ENCODE assay signal across 8 cellular contexts in genomic region chr1:150567341-150567716, GRCh38. TPM values are rescaled to one million over a fixed set of nuclear protein-coding genes. Genes with fewer than 3 reads are reported as not detected.
A peak's percentile ranks its signal among the peaks of the same experiment; 100 is the strongest.
DNase-seq lines count a peak whose midpoint lies in the region; ATAC-seq and TF ChIP-seq lines count a peak whose summit lies in the region.

No MANE protein-coding gene starts in this region.

- H3K9me3 ChIP-seq in heart left ventricle = no peaks in the 10 kb centered on the region
- H3K9me3 ChIP-seq in skeletal muscle satellite cell (replicated peaks; ENCODE audit: low read length) = no peaks in the 10 kb centered on the region

- H3K4me2 ChIP-seq in skeletal muscle satellite cell (ENCODE audit: low read length) = peak overlapping the region; percentile 70

- ATAC-seq in GM19351 (IDR thresholded peaks at IDR 0.05; ENCODE audit: unreplicated experiment) (peak; percentile 38), heart left ventricle (peak in 1 of 4 donors; percentile 4)

- intact Hi-C loops in heart left ventricle (cut with DNase I) = loop anchor here in 1 of 10 donors (10.0 kb wide), 2 partner anchors 127 to 203 kb away; partner anchors contain the start of genes GOLPH3L and RPRD2

- no peak for TF ChIP-seq CTCF in heart left ventricle (IDR thresholded peaks at IDR 0.05)

- peak overlapping the region; percentile 79 for H3K9ac ChIP-seq in skeletal muscle satellite cell (ENCODE audit: low read depth, low read length)

- TF ChIP-seq POLR2A in heart left ventricle (IDR thresholded peaks at IDR 0.05) = no peak

- H3K4me3 ChIP-seq in heart left ventricle (peak overlapping the region in 10 of 12 donors; percentile 20 to 50 (median 32)), skeletal muscle satellite cell (ENCODE audit: low read length) (peak overlapping the region; percentile 41)

- in situ Hi-C loops in KBM-7 (cut with MboI; ENCODE audit: low pct_unique_long_range_greater_than_20kb, low sequenced_read_pairs) = no loop called here

- peaks cover 38 to 100% (median 97%) of the 10 kb centered on the region in 12 donors for H3K4me1 ChIP-seq in heart left ventricle
- peaks cover 75% of the 10 kb centered on the region for H3K4me1 ChIP-seq in skeletal muscle satellite cell (ENCODE audit: control insufficient read depth, insufficient read depth, low read length)

- DNase-seq in KBM-7 (peak; percentile 82), heart left ventricle (no peak), kidney tubule cell (ENCODE audit: low spot score) (no peak), NOMO-1 (lab: John Stamatoyannopoulos, UW; ENCODE audit: unreplicated experiment in 2 of 2) (no peak), GOT3 (lab: John Stamatoyannopoulos, UW) (no peak)
- peak; percentile 51 for DNase-seq in activated effector memory CD4-positive, alpha-beta T cell treated with Interleukin-2 at 50 U/mL for 16 hours

- H3K36me3 ChIP-seq in heart left ventricle = peaks cover 0 to 27% (median 23%) of the 10 kb centered on the region in 9 donors
- peaks cover 9% of the 10 kb centered on the region for H3K36me3 ChIP-seq in skeletal muscle satellite cell (ENCODE audit: insufficient read depth, low read length)

- H3K27ac ChIP-seq in heart left ventricle = peak overlapping the region; percentile 94 to 100 (median 100)

- H3K27me3 ChIP-seq in heart left ventricle (no peaks in the 10 kb centered on the region), skeletal muscle satellite cell (ENCODE audit: control insufficient read depth, insufficient read depth, low read length) (no peaks in the 10 kb centered on the region)

- WGBS in heart left ventricle, 4 donors = 21 to 26% (median 23%) methylated on average over 3 of the region's 3 CpGs

RNA-seq across cellular contexts. Expression of gene MCL1, which starts 12.1 kb away (rescaled TPM):
- 100 to 1,000 TPM in 6 of 9 donors, 10 to 100 TPM in 3; 77.2 to 180 (median 104) TPM for total RNA-seq in heart left ventricle
- 100 to 1,000 TPM in 1 of 2 donors, 10 to 100 TPM in 1; 57.1 to 118 TPM for polyA plus RNA-seq in heart left ventricle
- 285 and 293 TPM in 2 replicates for total RNA-seq in skeletal muscle satellite cell (2012; rRNA removed)

RNA-seq across cellular contexts. Expression of gene ADAMTSL4, which starts 18.1 kb away (rescaled TPM):
- 10 to 100 TPM; 19.2 to 69.0 (median 40.9) TPM for total RNA-seq in heart left ventricle
- 10 to 100 TPM; 41.1 to 61.7 TPM for polyA plus RNA-seq in heart left ventricle
- 12.9 and 14.6 TPM in 2 replicates for total RNA-seq in skeletal muscle satellite cell (2012; rRNA removed)

RNA-seq across cellular contexts. Expression of gene FALEC, which starts 51.8 kb away (rescaled TPM):
- under 1 TPM in 2 of 9 donors, not detected in 7; 0.51 to 0.96 TPM for total RNA-seq in heart left ventricle
- polyA plus RNA-seq in heart left ventricle = under 1 TPM; 0.18 to 0.46 TPM
- not detected in 2 replicates for total RNA-seq in skeletal muscle satellite cell (2012; rRNA removed)

RNA-seq across cellular contexts. Expression of gene ECM1, which starts 59.4 kb away (rescaled TPM):
- 10 to 100 TPM; 10.9 to 35.3 (median 15.4) TPM for total RNA-seq in heart left ventricle
- 10 to 100 TPM; 11.3 to 15.6 TPM for polyA plus RNA-seq in heart left ventricle
- 4.8 and 15.3 TPM in 2 replicates for total RNA-seq in skeletal muscle satellite cell (2012; rRNA removed)

Comparison
In these comparisons a context has a peak if more than half of its experiments do, and no peak if none do; other contexts are left out.
1. DNase-seq: peak in KBM-7 (single experiment) and activated effector memory CD4-positive, alpha-beta T cell treated with Interleukin-2 at 50 U/mL for 16 hours (single experiment); none in heart left ventricle (0 of 5), kidney tubule cell (single experiment), NOMO-1 (0 of 2) and GOT3 (single experiment).